In the genomic region with DNA sequence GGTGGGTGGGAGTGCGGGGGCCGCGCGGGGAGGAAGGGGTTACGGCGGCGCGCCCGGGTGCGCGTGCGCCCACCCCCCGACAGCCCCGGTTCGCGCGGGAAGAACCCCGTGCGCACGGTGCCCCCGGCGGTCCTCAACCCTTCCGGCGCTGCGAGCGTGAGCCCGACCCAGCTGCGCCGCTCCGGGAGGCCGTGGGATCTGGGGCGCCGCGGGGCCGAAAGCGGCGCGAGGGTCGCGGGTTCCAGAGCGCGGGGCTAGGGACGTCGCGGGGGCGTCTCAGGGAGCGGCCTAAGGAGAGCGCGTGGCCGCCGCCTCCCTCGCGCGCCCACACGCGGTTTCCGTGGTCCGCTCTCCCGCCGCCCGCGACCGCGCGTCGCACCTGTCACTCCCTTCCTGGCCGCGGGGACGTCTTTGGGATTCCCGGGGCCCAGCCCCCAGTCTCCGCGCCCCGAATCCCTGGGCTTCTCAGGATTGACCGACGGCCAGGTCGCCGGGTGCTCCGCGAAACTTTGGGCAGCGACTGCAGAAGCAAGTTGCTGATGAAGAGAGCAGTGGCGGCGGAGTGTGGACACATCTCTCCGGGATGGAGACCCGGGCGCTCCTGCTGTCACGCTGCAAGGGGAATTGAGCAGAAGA, we compare ENCODE assay signal across 7 cellular contexts. TPM values are rescaled to one million over a fixed set of nuclear protein-coding genes. Genes with fewer than 3 reads are reported as not detected.
DNase-seq lines count a peak whose midpoint lies in the region; ATAC-seq and TF ChIP-seq lines count a peak whose summit lies in the region.

No MANE protein-coding gene starts in this region.

- peaks cover 16% of the 10 kb centered on the region for H3K36me3 ChIP-seq in SJCRH30

- H3K4me3 ChIP-seq in SJCRH30 (peak overlapping the region; percentile 93), right cardiac atrium (ENCODE audit: low read length) (peak overlapping the region; percentile 86)

- H3K9me3 ChIP-seq in SJCRH30 (replicated peaks) (no peaks in the 10 kb centered on the region), right cardiac atrium (ENCODE audit: control insufficient read depth, low read length) (no peaks in the 10 kb centered on the region)

- peaks cover 25% of the 10 kb centered on the region for H3K4me1 ChIP-seq in SJCRH30
- peaks cover 5% of the 10 kb centered on the region for H3K4me1 ChIP-seq in right cardiac atrium (ENCODE audit: control insufficient read depth, insufficient read depth, low read length)

- DNase-seq in SJCRH30 (peak; percentile 35 to 53), right cardiac atrium (peak; percentile 47 to 81 (median 77)), putamen (ENCODE audit: low spot score) (peak; percentile 48), NCI-H2196 (lab: John Stamatoyannopoulos, UW; ENCODE audit: unreplicated experiment) (no peak)

- intact Hi-C loops in right cardiac atrium (cut with DNase I): no loop called here

- H3K27me3 ChIP-seq in SJCRH30 (no peaks in the 10 kb centered on the region), right cardiac atrium (ENCODE audit: control insufficient read depth, insufficient read depth) (no peaks in the 10 kb centered on the region)

- TF ChIP-seq POLR2A in GM18505 (IDR thresholded peaks at IDR 0.05; ENCODE audit: borderline replicate concordance, extremely low read depth, insufficient read depth, insufficient read length): no peak

- WGBS in right cardiac atrium: under 1% methylated on average over 86 of the region's 86 CpGs

- ATAC-seq in GM18505 (IDR thresholded peaks at IDR 0.05; ENCODE audit: unreplicated experiment) (peak; percentile 26), HG02763 (IDR thresholded peaks at IDR 0.05; ENCODE audit: unreplicated experiment) (peak; percentile 17), right cardiac atrium (peak; percentile 17 to 18)

- H3K27ac ChIP-seq in SJCRH30: peak overlapping the region; percentile 86
- H3K27ac ChIP-seq in angular gyrus (ENCODE audit: low read depth, low read length): peak overlapping the region; percentile 89
- peak overlapping the region; percentile 83 for H3K27ac ChIP-seq in right cardiac atrium (ENCODE audit: low read length)

RNA-seq across cellular contexts. Expression of gene SREBF2, which starts 0.6 kb away (rescaled TPM):
- total RNA-seq in SJCRH30 (2014; rRNA removed; shearing (Covaris generic)): 100 and 103 TPM in 2 replicates
- total RNA-seq in right cardiac atrium: 100 to 1,000 TPM in 2 of 4 donors, 10 to 100 TPM in 2; 77.8 to 119 (median 106) TPM
- polyA plus RNA-seq in right cardiac atrium: 71.2 TPM

RNA-seq across cellular contexts. Expression of gene CCDC134, which starts 33.0 kb away (rescaled TPM):
- 19.8 and 21.2 TPM in 2 replicates for total RNA-seq in SJCRH30 (2014; rRNA removed; shearing (Covaris generic))
- 1 to 10 TPM; 4.1 to 6.6 (median 5.1) TPM for total RNA-seq in right cardiac atrium
- 2.2 TPM for polyA plus RNA-seq in right cardiac atrium
